19 cellular contexts compared by ENCODE assay signal in genomic region chr13:86846501-86846900, GRCh38.
"Had no signal": no experiment of that assay in that cellular context is flagged by ENCODE, and none has a peak within 500 bp of the region (broad histone marks: within the 10 kb centered on the region; RNA-seq: fewer than 3 reads in every experiment).

No MANE protein-coding gene starts in this region.

- H3K4me1 Mint-ChIP-seq: activated T-helper 17 cell treated with anti-CD3 and anti-CD28 coated beads, Interleukin-2, amount 50 U/mL, for 72 hours; naive thymus-derived CD4-positive, alpha-beta T cell had no signal

- H3K4me1 ChIP-seq: ascending aorta, colonic mucosa, esophagus squamous epithelium, gastrocnemius medialis, heart right ventricle, parathyroid adenoma, tibial nerve had no signal

- H3K4me3 ChIP-seq: ascending aorta, colonic mucosa, esophagus squamous epithelium, gastrocnemius medialis, heart right ventricle, lung, tibial nerve had no signal

- ATAC-seq: activated T-helper 17 cell treated with anti-CD3 and anti-CD28 coated beads, Interleukin-2, amount 50 U/mL, for 72 hours; gastrocnemius medialis; heart right ventricle; naive thymus-derived CD4-positive, alpha-beta T cell had no signal

- H3K9ac ChIP-seq: parathyroid adenoma had no signal

- H3K36me3 Mint-ChIP-seq: naive thymus-derived CD4-positive, alpha-beta T cell had no signal

- H2AFZ ChIP-seq: parathyroid adenoma had no signal

- H3K27me3 ChIP-seq: ascending aorta, colonic mucosa, esophagus squamous epithelium, gastrocnemius medialis, heart right ventricle, tibial nerve had no signal

- H3K27ac ChIP-seq: ascending aorta, colonic mucosa, esophagus squamous epithelium, gastrocnemius medialis, heart right ventricle, parathyroid adenoma, tibial nerve had no signal

- H3K36me3 ChIP-seq: ascending aorta, colonic mucosa, esophagus squamous epithelium, gastrocnemius medialis, heart right ventricle, tibial nerve had no signal

- H3K27ac Mint-ChIP-seq: activated T-helper 17 cell treated with anti-CD3 and anti-CD28 coated beads, Interleukin-2, amount 50 U/mL, for 72 hours; naive thymus-derived CD4-positive, alpha-beta T cell; T-helper 2 cell treated with Interferon-gamma antibody and Interleukin-4, amounts not matched to agents 5 μg/mL and 100 μg/mL, for 36 hours had no signal

- H3K4me3 Mint-ChIP-seq: activated T-helper 17 cell treated with anti-CD3 and anti-CD28 coated beads, Interleukin-2, amount 50 U/mL, for 72 hours; naive thymus-derived CD4-positive, alpha-beta T cell; T-helper 2 cell treated with Interferon-gamma antibody and Interleukin-4, amounts not matched to agents 5 μg/mL and 100 μg/mL, for 36 hours had no signal

- H3K9me3 ChIP-seq: ascending aorta, colonic mucosa, esophagus squamous epithelium, gastrocnemius medialis, tibial nerve had no signal

- H3K27me3 Mint-ChIP-seq: activated T-helper 17 cell treated with anti-CD3 and anti-CD28 coated beads, Interleukin-2, amount 50 U/mL, for 72 hours; naive thymus-derived CD4-positive, alpha-beta T cell had no signal

- H3K79me2 ChIP-seq: parathyroid adenoma had no signal

- DNase-seq: activated CD4-positive, alpha-beta T cell treated with anti-CD3 and anti-CD28 coated beads, Interleukin-2, amount 50 U/mL, for 48 hours; activated CD4-positive, CD25-positive, alpha-beta regulatory T cell treated with anti-CD3 and anti-CD28 coated beads, Interleukin-2, amount 50 U/mL, for 72 hours; activated naive CD4-positive, alpha-beta T cell treated with Interleukin-2 at 50 U/mL for 16 hours; caudate nucleus; colonic mucosa; esophagus squamous epithelium; gastrocnemius medialis; heart right ventricle; naive thymus-derived CD4-positive, alpha-beta T cell; stimulated activated CD4-positive, alpha-beta T cell treated with anti-CD3 and anti-CD28 coated beads, Interleukin-15, amount 100 ng/mL, for 24 hours; stimulated activated CD4-positive, alpha-beta T cell treated with anti-CD3 and anti-CD28 coated beads, Interleukin-4, amount 100 ng/mL, for 24 hours; stimulated activated naive CD4-positive, alpha-beta T cell treated with Interleukin-2 at 50 U/mL for 16 hours; substantia nigra had no signal
